In genomic region chr11:47969401-47969800, GRCh38 we compare ENCODE assay signal across 23 cellular contexts.
"Had no signal": no experiment of that assay in that cellular context is flagged by ENCODE, and none has a peak within 500 bp of the region (broad histone marks: within the 10 kb centered on the region; RNA-seq: fewer than 3 reads in every experiment).

No MANE protein-coding gene starts in this region.

- H3K36me3 Mint-ChIP-seq: activated naive CD8-positive, alpha-beta T cell; naive thymus-derived CD8-positive, alpha-beta T cell; WTC11 had no signal

- H3K27me3 Mint-ChIP-seq: activated CD8-positive, alpha-beta T cell treated with anti-CD3 and anti-CD28 coated beads for 36 hours; activated naive CD8-positive, alpha-beta T cell; naive thymus-derived CD8-positive, alpha-beta T cell had no signal

- ATAC-seq: activated CD8-positive, alpha-beta T cell treated with anti-CD3 and anti-CD28 coated beads for 36 hours; activated T-cell treated with anti-CD3 and anti-CD28 coated beads, Interleukin-2, amount 50 U/mL, for 72 hours; body of pancreas; gastrocnemius medialis; naive thymus-derived CD8-positive, alpha-beta T cell; right cardiac atrium; WTC11 had no signal

- H3K4me1 ChIP-seq: body of pancreas, transverse colon had no signal

- H3K27ac ChIP-seq: body of pancreas, epithelial cell of prostate, gastrocnemius medialis, spleen, transverse colon had no signal

- H3K27ac Mint-ChIP-seq: activated CD8-positive, alpha-beta T cell treated with anti-CD3 and anti-CD28 coated beads for 36 hours; activated naive CD8-positive, alpha-beta T cell; activated T-cell treated with anti-CD3 and anti-CD28 coated beads, Interleukin-2, amount 50 U/mL, for 72 hours; T-helper 1 cell treated with Interleukin-12 subunit alpha and Interleukin-12 subunit beta and Interleukin-4 antibody, amounts not matched to agents 30 μg/mL and 1 μg/mL, for 36 hours; WTC11 had no signal

- H3K4me3 Mint-ChIP-seq: activated CD8-positive, alpha-beta T cell treated with anti-CD3 and anti-CD28 coated beads for 36 hours; activated naive CD8-positive, alpha-beta T cell; activated T-cell treated with anti-CD3 and anti-CD28 coated beads, Interleukin-2, amount 50 U/mL, for 72 hours; naive thymus-derived CD8-positive, alpha-beta T cell; T-helper 1 cell treated with Interleukin-12 subunit alpha and Interleukin-12 subunit beta and Interleukin-4 antibody, amounts not matched to agents 30 μg/mL and 1 μg/mL, for 36 hours; WTC11 had no signal

- H3K9me3 Mint-ChIP-seq: activated CD8-positive, alpha-beta T cell treated with anti-CD3 and anti-CD28 coated beads for 36 hours; activated T-cell treated with anti-CD3 and anti-CD28 coated beads, Interleukin-2, amount 50 U/mL, for 72 hours; naive thymus-derived CD8-positive, alpha-beta T cell; T-helper 1 cell treated with Interleukin-12 subunit alpha and Interleukin-12 subunit beta and Interleukin-4 antibody, amounts not matched to agents 30 μg/mL and 1 μg/mL, for 36 hours; WTC11 had no signal

- H3K27me3 ChIP-seq: body of pancreas, gastrocnemius medialis, spleen, transverse colon had no signal

- DNase-seq: activated CD4-positive, alpha-beta T cell treated with anti-CD3 and anti-CD28 coated beads, Interleukin-2, amount 50 U/mL, for 1 hour; activated CD8-positive, alpha-beta T cell treated with anti-CD3 and anti-CD28 coated beads for 36 hours; activated naive CD4-positive, alpha-beta T cell treated with Interleukin-2 at 50 U/mL for 16 hours; activated T-cell treated with anti-CD3 and anti-CD28 coated beads, Interleukin-2, amount 50 U/mL, for 72 hours; aorta; body of pancreas; dermis blood vessel endothelial cell; effector CD4-positive, alpha-beta T cell; gastrocnemius medialis; hippocampal formation; kidney; midbrain; naive thymus-derived CD8-positive, alpha-beta T cell; right cardiac atrium; spleen; stimulated activated naive CD4-positive, alpha-beta T cell treated with Interleukin-2 at 50 U/mL for 16 hours; SW 1271; T1000; transverse colon had no signal

- H3K36me3 ChIP-seq: gastrocnemius medialis, spleen, transverse colon had no signal

- H3K4me3 ChIP-seq: body of pancreas, gastrocnemius medialis, spleen, transverse colon had no signal

- H3K9me3 ChIP-seq: body of pancreas, gastrocnemius medialis, spleen, transverse colon had no signal
